ENCODE assay signal across 8 cellular contexts in genomic region chr13:111344471-111345191, GRCh38. TPM values are rescaled to one million over a fixed set of nuclear protein-coding genes. Genes with fewer than 3 reads are reported as not detected.
A peak's percentile ranks its signal among the peaks of the same experiment; 100 is the strongest.
DNase-seq lines count a peak whose midpoint lies in the region; ATAC-seq, FAIRE-seq and TF ChIP-seq lines count a peak whose summit lies in the region.
"Had no signal": no experiment of that assay in that cellular context is flagged by ENCODE, and none has a peak within 500 bp of the region (broad histone marks: within the 10 kb centered on the region; RNA-seq: fewer than 3 reads in every experiment).

No MANE protein-coding gene starts in this region.

- peak; percentile 24 for TF ChIP-seq CTCF in epithelial cell of esophagus (IDR thresholded peaks at IDR 0.05; ENCODE audit: insufficient read depth, low read depth, low read length, missing control alignments)
- TF ChIP-seq CTCF in psoas muscle (IDR thresholded peaks at IDR 0.05) = peak; percentile 52

- no peaks in the 10 kb centered on the region for H3K36me3 ChIP-seq in psoas muscle (ENCODE audit: insufficient read depth in 1 of 2, low read depth in 1 of 2)

- ATAC-seq in psoas muscle = peak; percentile 94 to 98 (median 94)
- ATAC-seq in GM18870 (IDR thresholded peaks at IDR 0.05; ENCODE audit: unreplicated experiment) = no peak

- no peaks in the 10 kb centered on the region for H3K9me3 ChIP-seq in psoas muscle

- no peak for TF ChIP-seq POLR2A in H54 (IDR thresholded peaks at IDR 0.05; ENCODE audit: low read depth, low read length)

- H3K4me3 ChIP-seq in epithelial cell of esophagus (ENCODE audit: low read length) = no peak overlapping the region
- H3K4me3 ChIP-seq in psoas muscle = peak overlapping the region; percentile 12

- DNase-seq in H54 (ENCODE audit: insufficient read length, low spot score) (peak; percentile 51), NCI-H2196 (lab: John Stamatoyannopoulos, UW; ENCODE audit: unreplicated experiment) (peak; percentile 78), epithelial cell of esophagus (ENCODE audit: low read depth) (peak; percentile 20), psoas muscle (peak; percentile 54 to 85), RKO (ENCODE audit: low spot score) (no peak), medulla oblongata (ENCODE audit: extremely low spot score) (no peak)

- 46 to 59% (median 55%) methylated on average over 25 of the region's 25 CpGs for WGBS in psoas muscle, 3 donors

- intact Hi-C loops in psoas muscle (cut with DNase I) = loop anchor here in 1 of 2 donors (10.0 kb wide), 1 partner anchor 120 kb away; no protein-coding TSS in a partner anchor

- H3K27me3 ChIP-seq in psoas muscle (ENCODE audit: insufficient read depth in 3 of 3, low read length in 2 of 3) = no peaks in the 10 kb centered on the region

- FAIRE-seq in H54 (lab: Jason Lieb, UNC) = no peak

- H3K4me1 ChIP-seq in psoas muscle = no peaks in the 10 kb centered on the region

- no peak overlapping the region for H3K27ac ChIP-seq in psoas muscle

RNA-seq across cellular contexts. Expression of gene TEX29, which starts 24.2 kb away (rescaled TPM):
- 1 to 10 TPM in 1 of 4 donors, under 1 TPM in 2, not detected in 1; 0.32 to 1.2 (median 0.64) TPM for total RNA-seq in psoas muscle
- under 1 TPM in 2 of 3 donors, not detected in 1; 0.14 to 0.38 TPM for polyA plus RNA-seq in psoas muscle
- total RNA-seq: epithelial cell of proximal tubule had no signal

Comparison
In these comparisons a context has a peak if more than half of its experiments do, and no peak if none do; other contexts are left out.
1. DNase-seq: peak in H54 (single experiment), NCI-H2196 (single experiment), epithelial cell of esophagus (single experiment) and psoas muscle (2 of 2); none in RKO (single experiment) and medulla oblongata (single experiment).